Comparison of ENCODE assay signal across 8 cellular contexts in the genomic region with DNA sequence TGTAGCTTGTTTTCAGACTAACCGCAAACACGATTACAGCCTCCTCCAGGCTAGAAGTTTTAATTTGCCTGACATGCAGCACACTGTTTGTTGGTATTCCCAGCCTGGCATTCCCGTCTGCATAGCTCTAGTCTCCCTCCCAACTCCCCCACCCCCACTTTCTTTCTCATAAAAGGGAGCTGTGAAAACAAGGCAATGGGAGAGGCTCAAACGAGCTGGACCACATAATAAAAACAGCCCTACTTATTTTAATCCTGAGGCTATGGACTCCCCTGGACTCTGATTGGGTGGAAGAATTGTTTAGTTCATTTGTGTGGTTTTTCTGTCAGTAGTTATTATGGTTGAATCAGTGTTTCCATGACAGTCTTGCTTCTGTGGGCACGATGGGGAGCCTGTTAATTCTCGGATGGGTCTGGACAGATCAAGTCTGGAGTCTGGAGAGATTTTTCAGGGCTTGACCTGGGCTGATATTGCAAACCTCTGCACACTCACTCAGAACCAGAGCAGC. TPM values are rescaled to one million over a fixed set of nuclear protein-coding genes. Genes with fewer than 3 reads are reported as not detected.
DNase-seq lines count a peak whose midpoint lies in the region; TF ChIP-seq lines count a peak whose summit lies in the region.

No MANE protein-coding gene starts in this region.

- no peak overlapping the region for H2BK5ac ChIP-seq in mesenchymal stem cell (ENCODE audit: low read depth, low read length, poor library complexity, severe bottlenecking)

- H3K9me3 Mint-ChIP-seq in type B pancreatic cell (no peaks in the 10 kb centered on the region), CD14-positive monocyte (peaks cover 0 to 3% (median 0%) of the 10 kb centered on the region in 7 donors)

- H2AFZ ChIP-seq in mesenchymal stem cell (ENCODE audit: low read depth, low read length), result no peak overlapping the region

- DNase-seq in EH (ENCODE audit: low read depth) (peak; percentile 99), NCI-H748 (lab: John Stamatoyannopoulos, UW; ENCODE audit: unreplicated experiment) (peak; percentile 46), dorsolateral prefrontal cortex (peak in 1 of 10 donors; percentile 9), mesenchymal stem cell (peak; percentile 99), type B pancreatic cell (ENCODE audit: extremely low spot score, unreplicated experiment) (no peak), CD14-positive monocyte (ENCODE audit: low spot score) (no peak), ACHN (no peak), SHP77 (lab: John Stamatoyannopoulos, UW) (no peak)

- H3K27me3 ChIP-seq in dorsolateral prefrontal cortex, result peaks cover 0 to 5% (median 0%) of the 10 kb centered on the region in 45 donors
- no peaks in the 10 kb centered on the region for H3K27me3 ChIP-seq in mesenchymal stem cell (ENCODE audit: control insufficient read depth in 1 of 2, insufficient read depth in 1 of 2, low read length in 2 of 2)

- H4K91ac ChIP-seq in mesenchymal stem cell (ENCODE audit: low read length), result no peak overlapping the region

- peak overlapping the region; percentile 80 for H3K4me2 ChIP-seq in mesenchymal stem cell (ENCODE audit: low read length, poor library complexity, severe bottlenecking)

- H3K23ac ChIP-seq in mesenchymal stem cell (ENCODE audit: low read length in 2 of 2), result no peak overlapping the region

- peak overlapping the region; percentile 87 for H3K9ac ChIP-seq in mesenchymal stem cell (ENCODE audit: low read length)

- H3K4me3 Mint-ChIP-seq in type B pancreatic cell, result peak overlapping the region; percentile 90
- H3K4me3 Mint-ChIP-seq in CD14-positive monocyte, result peak overlapping the region in 1 of 2 donors; percentile 91

- in situ Hi-C loops in ACHN (cut with HindIII; ENCODE audit: low pct_ligation_motif_present, low pct_unique_long_range_greater_than_20kb, low sequenced_read_pairs), result no loop called here

- H3K4me1 ChIP-seq in mesenchymal stem cell (ENCODE audit: control insufficient read depth, insufficient read depth, low read depth, low read length), result peaks cover 15% of the 10 kb centered on the region

- H3K4me3 ChIP-seq in dorsolateral prefrontal cortex, result peak overlapping the region in 58 of 59 donors; percentile 55 to 88 (median 72)
- peak overlapping the region in 1 of 2 experiments; percentile 89 for H3K4me3 ChIP-seq in mesenchymal stem cell (ENCODE audit: insufficient read depth in 1 of 2, low read depth in 1 of 2, low read length in 2 of 2)

- no peak overlapping the region for H4K8ac ChIP-seq in mesenchymal stem cell (ENCODE audit: low read length)

- no peaks in the 10 kb centered on the region for H3K27me3 Mint-ChIP-seq in type B pancreatic cell
- H3K27me3 Mint-ChIP-seq in CD14-positive monocyte (ENCODE audit: low read depth in 3 of 3), result peaks cover 9 to 21% (median 13%) of the 10 kb centered on the region in 3 donors

- H3K27ac Mint-ChIP-seq in type B pancreatic cell, result peak overlapping the region; percentile 31
- no peak overlapping the region for H3K27ac Mint-ChIP-seq in CD14-positive monocyte

- peaks cover 0 to 2% of the 10 kb centered on the region in 2 experiments for H3K36me3 ChIP-seq in mesenchymal stem cell (ENCODE audit: control insufficient read depth in 1 of 2, insufficient read depth in 2 of 2, low read depth in 1 of 2, low read length in 2 of 2)

- peak overlapping the region in 1 of 2 experiments; percentile 24 for H3K4ac ChIP-seq in mesenchymal stem cell (ENCODE audit: low read depth in 1 of 2, low read length in 2 of 2)

- no peak overlapping the region for H2AK5ac ChIP-seq in mesenchymal stem cell (ENCODE audit: low read length, severe bottlenecking)

- no peak overlapping the region for H2BK12ac ChIP-seq in mesenchymal stem cell (ENCODE audit: low read length in 2 of 2)

- H3K4me1 Mint-ChIP-seq in type B pancreatic cell (ENCODE audit: unreplicated experiment) (peaks cover 30% of the 10 kb centered on the region), CD14-positive monocyte (peaks cover 25% of the 10 kb centered on the region)

- H3K27ac ChIP-seq in dorsolateral prefrontal cortex (peak overlapping the region in 29 of 59 donors; percentile 1 to 71 (median 41)), mesenchymal stem cell (ENCODE audit: low read length, poor library complexity, severe bottlenecking) (peak overlapping the region; percentile 76)

- H2BK15ac ChIP-seq in mesenchymal stem cell (ENCODE audit: low read depth, poor library complexity, severe bottlenecking), result no peak overlapping the region

- H3K36me3 Mint-ChIP-seq in type B pancreatic cell (no peaks in the 10 kb centered on the region), CD14-positive monocyte (peaks cover 0 to 9% of the 10 kb centered on the region in 2 donors)

- peak overlapping the region in 1 of 2 experiments; percentile 14 for H3K18ac ChIP-seq in mesenchymal stem cell (ENCODE audit: low read depth in 1 of 2, low read length in 2 of 2)

- intact Hi-C loops in dorsolateral prefrontal cortex (cut with DNase I) (no loop called here), CD14-positive monocyte (cut with micrococcal nuclease) (no loop called here)

- TF ChIP-seq CTCF in dorsolateral prefrontal cortex (IDR thresholded peaks at IDR 0.05 in 54 of 56, conservative IDR thresholded peaks at IDR 0.05 in 2 of 56; ENCODE audit: low read depth in 1 of 56, partially characterized antibody in 56 of 56), result no peak
- no peak for TF ChIP-seq CTCF in type B pancreatic cell (conservative IDR thresholded peaks at IDR 0.05)
- no peak for TF ChIP-seq CTCF in CD14-positive monocyte (IDR thresholded peaks at IDR 0.05)

- 3% methylated on average over 5 of the region's 6 CpGs for WGBS in mesenchymal stem cell

- H3K14ac ChIP-seq in mesenchymal stem cell (ENCODE audit: low read length in 2 of 2), result no peak overlapping the region

- H2BK120ac ChIP-seq in mesenchymal stem cell (ENCODE audit: low read depth, low read length), result no peak overlapping the region

- H3K9me3 ChIP-seq in mesenchymal stem cell (ENCODE audit: control insufficient read depth, low read length), result no peaks in the 10 kb centered on the region

- H3K79me1 ChIP-seq in mesenchymal stem cell (replicated peaks; ENCODE audit: low read length, poor library complexity, severe bottlenecking), result peaks cover 4% of the 10 kb centered on the region

RNA-seq across cellular contexts. Expression of a gene that starts 1.2 kb away (rescaled TPM):
- total RNA-seq in dorsolateral prefrontal cortex (10 to 100 TPM in 1 of 120 experiments, 1 to 10 TPM in 119; 1.1 to 11.4 (median 3.5) TPM), type B pancreatic cell (ENCODE audit: low replicate concordance) (4.3 and 15.7 TPM in 2 replicates)
- polyA plus RNA-seq in mesenchymal stem cell (2013, experiment 1 of 2), result 11.2 TPM
- 11.4 TPM for polyA plus RNA-seq in mesenchymal stem cell (2013, experiment 2 of 2)
- polyA plus RNA-seq in CD14-positive monocyte, result under 1 TPM in 1 of 2 donors, not detected in 1; 0.12 TPM

Comparison
In these comparisons a context has a peak if more than half of its experiments do, and no peak if none do; other contexts are left out.
1. DNase-seq: peak in EH (single experiment), NCI-H748 (single experiment) and mesenchymal stem cell (single experiment); none in type B pancreatic cell (single experiment), CD14-positive monocyte (single experiment), ACHN (single experiment) and SHP77 (0 of 2).